Comparison of ENCODE assay signal across 25 cellular contexts in the genomic region with DNA sequence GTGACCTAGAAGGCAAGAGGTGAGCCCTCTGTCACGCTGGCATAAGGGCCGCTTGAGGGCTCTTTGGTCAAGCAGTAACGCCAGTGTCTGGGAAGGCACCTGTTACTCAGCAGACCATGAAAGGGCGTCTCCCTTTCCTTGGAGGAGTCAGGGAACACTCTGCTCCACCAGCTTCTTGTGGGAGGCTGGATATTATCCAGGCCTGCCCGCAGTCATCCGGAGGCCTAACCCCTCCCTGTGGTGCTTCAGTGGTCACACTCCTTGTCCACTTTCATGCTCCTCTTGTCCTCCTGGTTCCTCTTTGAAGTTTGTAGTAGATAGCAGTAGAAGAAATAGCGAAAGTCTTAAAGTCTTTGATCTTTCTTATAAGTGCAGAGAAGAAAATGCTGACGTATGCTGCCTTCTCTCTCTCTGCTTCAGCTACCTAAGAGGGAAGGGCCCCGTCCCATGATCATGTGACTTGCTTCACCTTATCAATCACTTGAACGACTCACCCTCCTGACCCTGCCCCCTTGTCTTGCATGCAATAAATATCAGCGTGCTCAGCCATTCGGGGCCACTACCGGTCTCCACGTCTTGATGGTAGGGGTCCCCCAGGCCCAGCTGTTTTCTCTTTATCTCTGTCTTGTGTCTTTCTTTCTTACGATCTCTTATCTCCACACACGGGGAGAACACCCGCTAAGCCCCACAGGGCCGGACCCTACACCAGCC. TPM values are rescaled to one million over a fixed set of nuclear protein-coding genes. Genes with fewer than 3 reads are reported as not detected.
DNase-seq lines count a peak whose midpoint lies in the region; ATAC-seq, FAIRE-seq and TF ChIP-seq lines count a peak whose summit lies in the region.
"Had no signal": no experiment of that assay in that cellular context is flagged by ENCODE, and none has a peak within 500 bp of the region (broad histone marks: within the 10 kb centered on the region; RNA-seq: fewer than 3 reads in every experiment).

No MANE protein-coding gene starts in this region.

- H3K27me3 ChIP-seq in pancreas: no peaks in the 10 kb centered on the region
- H3K27me3 ChIP-seq: ovary had no signal

- H3K4me3 ChIP-seq in pancreas: no peak overlapping the region
- H3K4me3 ChIP-seq: mucosa of descending colon, ovary had no signal

- peak; percentile 30 for DNase-seq in Caki2 (ENCODE audit: low read depth)
- peak; percentile 7 for DNase-seq in left ventricle myocardium superior
- DNase-seq in pancreas: peak in 5 of 6 donors; percentile 3 to 61 (median 6)
- no peak for DNase-seq in GM03348 (ENCODE audit: low spot score)
- no peak for DNase-seq in germinal center (ENCODE audit: low spot score)
- DNase-seq: activated CD4-positive, alpha-beta T cell treated with anti-CD3 and anti-CD28 coated beads, Interleukin-2, amount 10 ng/mL, durations not matched to agents 7 days and 5 days; activated gamma-delta T cell treated with Interleukin-2 at 50 U/mL for 16 hours; anterior cingulate cortex; effector memory CD8-positive, alpha-beta T cell; hypothalamus; NCI-H1048; NCI-H2081 treated with DMSO at 0.1 percent for 48 hours; NCI-H510A; ovary; stimulated activated CD4-positive, alpha-beta T cell treated with anti-CD3 and anti-CD28 coated beads, Interleukin-4, amount 100 ng/mL, for 4 hours; substantia nigra; SW 1271 had no signal

- 48 to 54% methylated on average over 18 of the region's 18 CpGs for WGBS in pancreas, 2 donors

- TF ChIP-seq RAD21 in Ishikawa (IDR thresholded peaks at IDR 0.05; ENCODE audit: low read depth): no peak

- no peak for FAIRE-seq in pancreas (lab: Jason Lieb, UNC)
- FAIRE-seq: keratinocyte, TTC549 had no signal

- H3K4me1 ChIP-seq in pancreas: no peaks in the 10 kb centered on the region

- H3K36me3 ChIP-seq in pancreas: no peaks in the 10 kb centered on the region
- H3K36me3 ChIP-seq: ovary had no signal

- no peaks in the 10 kb centered on the region for H3K9me3 ChIP-seq in pancreas
- H3K9me3 ChIP-seq: mucosa of descending colon, ovary had no signal

- TF ChIP-seq CTCF in pancreas (IDR thresholded peaks at IDR 0.05): no peak

- H3K27ac ChIP-seq in pancreas: no peak overlapping the region
- H3K27ac ChIP-seq: ovary had no signal

- in situ Hi-C loops in Caki2 (cut with HindIII; ENCODE audit: low pct_unique_long_range_greater_than_20kb, low sequenced_read_pairs): no loop called here

- ATAC-seq in left ventricle myocardium superior (no peak), pancreas (peak in 1 of 4 donors; percentile 43), GM21515 (IDR thresholded peaks at IDR 0.05; ENCODE audit: unreplicated experiment) (no peak), GM21528 (IDR thresholded peaks at IDR 0.05; ENCODE audit: low FRiP score, unreplicated experiment) (no peak)
- ATAC-seq: effector memory CD8-positive, alpha-beta T cell; mucosa of descending colon had no signal

- intact Hi-C loops in left ventricle myocardium superior (cut with micrococcal nuclease): no loop called here
- intact Hi-C loops in pancreas (cut with DNase I): no loop called here

- TF ChIP-seq EP300 in Ishikawa (IDR thresholded peaks at IDR 0.05; ENCODE audit: borderline replicate concordance): no peak

TF ChIP-seq in Ishikawa, 13 proteins besides CTCF, POLR2A, EP300 and RAD21:
- TF ChIP-seq, protein P1, sequence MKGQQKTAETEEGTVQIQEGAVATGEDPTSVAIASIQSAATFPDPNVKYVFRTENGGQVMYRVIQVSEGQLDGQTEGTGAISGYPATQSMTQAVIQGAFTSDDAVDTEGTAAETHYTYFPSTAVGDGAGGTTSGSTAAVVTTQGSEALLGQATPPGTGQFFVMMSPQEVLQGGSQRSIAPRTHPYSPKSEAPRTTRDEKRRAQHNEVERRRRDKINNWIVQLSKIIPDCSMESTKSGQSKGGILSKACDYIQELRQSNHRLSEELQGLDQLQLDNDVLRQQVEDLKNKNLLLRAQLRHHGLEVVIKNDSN (IDR thresholded peaks at IDR 0.05): 0 out of 2 replicates have a peak, but pooled peaks have one; percentile 35
- no peak for TF ChIP-seq EGR1 (IDR thresholded peaks at IDR 0.05)
TF ChIP-seq in Ishikawa: peak in this region for 1.

RNA-seq across cellular contexts. Expression of a gene that starts 16.7 kb away (rescaled TPM):
- not detected in 2 replicates for total RNA-seq in Caki2 (2014; rRNA removed; shearing (Covaris generic); ENCODE audit: low replicate concordance)
- total RNA-seq in left ventricle myocardium superior: not detected
- total RNA-seq in pancreas: 1 to 10 TPM in 5 of 6 donors, under 1 TPM in 1; 0.43 to 5.0 (median 2.4) TPM
- polyA plus RNA-seq in pancreas: 10 to 100 TPM in 1 of 2 donors, 1 to 10 TPM in 1; 7.0 to 15.5 TPM
- total RNA-seq: activated CD4-positive, alpha-beta T cell treated with anti-CD3 and anti-CD28 coated beads, Interleukin-2, amount 10 ng/mL, durations not matched to agents 7 days and 5 days; cerebellum; mucosa of descending colon had no signal
- polyA plus RNA-seq: IgD-negative memory B cell, keratinocyte had no signal

RNA-seq across cellular contexts. Expression of a gene that starts 41.4 kb away (rescaled TPM):
- total RNA-seq in Caki2 (2014; rRNA removed; shearing (Covaris generic); ENCODE audit: low replicate concordance): 2.3 TPM in 1 of 2 replicates, not detected in the other
- total RNA-seq in left ventricle myocardium superior (8.0 TPM), pancreas (1 to 10 TPM in 4 of 6 donors, under 1 TPM in 2; 0.79 to 3.1 (median 1.4) TPM)
- 1 to 10 TPM; 4.6 to 6.8 TPM for polyA plus RNA-seq in pancreas
- polyA plus RNA-seq: keratinocyte had no signal

Comparison
In these comparisons a context has a peak if more than half of its experiments do, and no peak if none do; other contexts are left out.
1. DNase-seq: peak in Caki2 (single experiment), left ventricle myocardium superior (single experiment) and pancreas (5 of 6); none in GM03348 (single experiment) and germinal center (single experiment).